1 cellular context compared by ENCODE assay signal in the genomic region with DNA sequence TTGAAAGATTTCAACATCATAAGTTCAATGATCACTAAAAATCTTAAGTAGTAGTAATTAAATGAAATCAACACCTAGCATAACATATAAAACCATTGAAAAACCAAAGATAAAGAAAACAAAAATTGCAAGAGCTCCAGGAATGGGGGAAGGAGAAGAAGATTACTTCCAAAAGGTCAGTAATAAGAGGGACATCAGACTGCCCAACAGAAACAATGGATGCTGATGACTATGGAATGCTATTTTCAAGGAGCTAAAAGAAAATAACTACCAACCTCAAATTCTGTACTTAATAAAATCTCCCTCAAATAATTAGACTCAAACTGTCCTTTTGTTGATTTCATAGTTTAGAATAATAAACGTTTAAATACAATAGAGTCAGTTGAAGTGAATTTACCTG.
TF ChIP-seq lines count a peak whose summit lies in the region.

No MANE protein-coding gene starts in this region.

TF ChIP-seq in A549, 52 proteins besides CTCF, POLR2A, EP300 and RAD21 (continued from another document):
- TF ChIP-seq, protein P1, sequence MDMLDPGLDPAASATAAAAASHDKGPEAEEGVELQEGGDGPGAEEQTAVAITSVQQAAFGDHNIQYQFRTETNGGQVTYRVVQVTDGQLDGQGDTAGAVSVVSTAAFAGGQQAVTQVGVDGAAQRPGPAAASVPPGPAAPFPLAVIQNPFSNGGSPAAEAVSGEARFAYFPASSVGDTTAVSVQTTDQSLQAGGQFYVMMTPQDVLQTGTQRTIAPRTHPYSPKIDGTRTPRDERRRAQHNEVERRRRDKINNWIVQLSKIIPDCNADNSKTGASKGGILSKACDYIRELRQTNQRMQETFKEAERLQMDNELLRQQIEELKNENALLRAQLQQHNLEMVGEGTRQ (IDR thresholded peaks at IDR 0.05): no peak
- no peak for TF ChIP-seq FOSB (CRISPR knock-in tag; IDR thresholded peaks at IDR 0.05)
